In the genomic region with DNA sequence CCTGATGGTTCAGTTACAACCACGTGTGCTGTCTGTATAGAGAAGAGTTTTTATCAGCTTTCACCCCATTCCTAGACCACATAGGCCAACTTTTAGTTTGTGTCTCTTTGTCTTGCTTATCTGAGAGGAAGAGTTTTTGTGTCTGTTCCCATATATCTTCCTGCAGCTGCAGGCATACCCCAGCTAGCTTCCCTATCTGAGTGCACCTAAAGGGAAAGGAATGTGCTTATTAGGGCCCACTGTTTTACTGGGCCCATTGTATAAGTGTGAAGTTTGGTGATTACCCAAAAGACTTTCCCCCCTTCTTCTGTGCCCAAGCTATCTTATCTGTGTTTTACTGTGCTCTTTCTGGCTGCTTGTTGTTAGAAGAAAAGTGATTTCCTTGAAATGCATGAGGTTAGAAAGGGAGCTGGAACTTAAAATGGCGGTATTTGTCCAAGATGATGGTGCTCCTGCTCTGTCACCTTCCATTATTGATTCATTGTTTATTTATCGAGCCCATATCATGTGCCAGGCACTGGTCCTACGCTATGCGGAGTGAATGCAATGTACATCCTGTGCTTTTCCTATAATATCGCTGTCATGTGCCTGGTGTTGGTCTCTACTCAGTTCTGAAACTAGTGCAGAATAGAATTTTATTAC, we compare ENCODE assay signal across 27 cellular contexts. TPM values are rescaled to one million over a fixed set of nuclear protein-coding genes. Genes with fewer than 3 reads are reported as not detected.
"Had no signal": no experiment of that assay in that cellular context is flagged by ENCODE, and none has a peak within 500 bp of the region (broad histone marks: within the 10 kb centered on the region; RNA-seq: fewer than 3 reads in every experiment).

No MANE protein-coding gene starts in this region.

- H3K27ac ChIP-seq: esophagus squamous epithelium, lower lobe of right lung, psoas muscle, sigmoid colon, testis, tibial artery, upper lobe of left lung, uterus had no signal

- H3K4me3 ChIP-seq: esophagus squamous epithelium, lower lobe of right lung, psoas muscle, sigmoid colon, testis, tibial artery, upper lobe of left lung, uterus had no signal

- H3K4me1 Mint-ChIP-seq: mesothelial cell of epicardium; naive thymus-derived CD4-positive, alpha-beta T cell; nephron; stimulated activated effector memory CD8-positive, alpha-beta T cell treated with anti-CD3 and anti-CD28 coated beads, Interleukin-12 subunit alpha, Interleukin-12 subunit beta, amount 100 ng/mL, for 72 hours had no signal

- H3K36me3 ChIP-seq: esophagus squamous epithelium, lower lobe of right lung, sigmoid colon, tibial artery, upper lobe of left lung, uterus had no signal

- H3K9me3 Mint-ChIP-seq: mesothelial cell of epicardium; nephron; stimulated activated effector memory CD8-positive, alpha-beta T cell treated with anti-CD3 and anti-CD28 coated beads, Interleukin-12 subunit alpha, Interleukin-12 subunit beta, amount 100 ng/mL, for 72 hours had no signal

- H3K9me3 ChIP-seq: esophagus squamous epithelium, lower lobe of right lung, psoas muscle, sigmoid colon, testis, tibial artery, upper lobe of left lung, uterus had no signal

- ATAC-seq: left ventricle myocardium superior; lower lobe of right lung; naive thymus-derived CD4-positive, alpha-beta T cell; right cardiac atrium; stimulated activated effector memory CD8-positive, alpha-beta T cell treated with anti-CD3 and anti-CD28 coated beads, Interleukin-12 subunit alpha, Interleukin-12 subunit beta, amount 100 ng/mL, for 72 hours; stimulated activated naive CD8-positive, alpha-beta T cell treated with anti-CD3 and anti-CD28 coated beads, Interleukin-15, Interleukin-2, amounts not matched to agents 100 U/mL and 50 U/mL, for 24 hours had no signal

- H3K27ac Mint-ChIP-seq: mesothelial cell of epicardium; naive thymus-derived CD4-positive, alpha-beta T cell; nephron; stimulated activated effector memory CD8-positive, alpha-beta T cell treated with anti-CD3 and anti-CD28 coated beads, Interleukin-12 subunit alpha, Interleukin-12 subunit beta, amount 100 ng/mL, for 72 hours had no signal

- H3K27me3 ChIP-seq: esophagus squamous epithelium, sigmoid colon, testis, tibial artery, upper lobe of left lung, uterus had no signal

- H3K4me3 Mint-ChIP-seq: mesothelial cell of epicardium; naive thymus-derived CD4-positive, alpha-beta T cell; nephron; stimulated activated effector memory CD8-positive, alpha-beta T cell treated with anti-CD3 and anti-CD28 coated beads, Interleukin-12 subunit alpha, Interleukin-12 subunit beta, amount 100 ng/mL, for 72 hours had no signal

- H3K4me1 ChIP-seq: esophagus squamous epithelium, lower lobe of right lung, psoas muscle, sigmoid colon, testis, tibial artery, upper lobe of left lung, uterus had no signal

- DNase-seq: cerebellar nuclear complex; cortex of kidney; erythroblast; esophagus squamous epithelium; foreskin melanocyte; left ventricle myocardium superior; lower lobe of right lung; naive thymus-derived CD4-positive, alpha-beta T cell; nucleus accumbens; psoas muscle; right cardiac atrium; sigmoid colon; stimulated activated CD4-positive, alpha-beta T cell treated with anti-CD3 and anti-CD28 coated beads, Interleukin-2, amount 100 ng/mL, for 24 hours; stimulated activated CD4-positive, alpha-beta T cell treated with anti-CD3 and anti-CD28 coated beads, Interleukin-4, amount 100 ng/mL, for 24 hours; stimulated activated naive CD8-positive, alpha-beta T cell treated with anti-CD3 and anti-CD28 coated beads, Interleukin-15, Interleukin-2, amounts not matched to agents 100 U/mL and 50 U/mL, for 24 hours; substantia nigra; testis; tibial artery; upper lobe of left lung; uterus had no signal

- H3K36me3 Mint-ChIP-seq: mesothelial cell of epicardium; stimulated activated effector memory CD8-positive, alpha-beta T cell treated with anti-CD3 and anti-CD28 coated beads, Interleukin-12 subunit alpha, Interleukin-12 subunit beta, amount 100 ng/mL, for 72 hours had no signal

RNA-seq across cellular contexts. Expression of gene NYAP2, which starts 57.2 kb away (rescaled TPM):
- total RNA-seq: dermis microvascular lymphatic vessel endothelial cell, left ventricle myocardium superior, mesothelial cell of epicardium, osteocyte, renal cortical epithelial cell, right cardiac atrium had no signal
- polyA plus RNA-seq: keratinocyte; naive thymus-derived CD4-positive, alpha-beta T cell; right cardiac atrium had no signal
